In genomic region chr6:33454009-33454946, GRCh38 we compare ENCODE assay signal across 1 cellular context.
TF ChIP-seq lines count a peak whose summit lies in the region.

Gene ZBTB9 (plus strand): TSS chr6:33454576. CDS start chr6:33455101, 525 bp downstream.

TF ChIP-seq in HepG2, 621 proteins besides CTCF, POLR2A, EP300 and RAD21 (continued from another document and continues in another):
- TF ChIP-seq ZNF574 (CRISPR knock-in tag; IDR thresholded peaks at IDR 0.05) (peak; percentile 95), ZBTB46 (CRISPR knock-in tag; IDR thresholded peaks at IDR 0.05; ENCODE audit: borderline replicate concordance) (no peak), ZNF674 (CRISPR knock-in tag; IDR thresholded peaks at IDR 0.05; ENCODE audit: low read depth) (no peak; the same call in 1 of the 2 replicates), TCF7L2 (IDR thresholded peaks at IDR 0.05; ENCODE audit: low read depth, low read length) (no peak), BORCS8-MEF2B (CRISPR knock-in tag; IDR thresholded peaks at IDR 0.05) (peak; percentile 93), ZBTB8A (CRISPR knock-in tag; IDR thresholded peaks at IDR 0.05; ENCODE audit: borderline replicate concordance, low read depth) (0 out of 2 replicates have a peak, but pooled peaks have one; percentile 38), RFXAP (CRISPR knock-in tag; IDR thresholded peaks at IDR 0.05; ENCODE audit: borderline replicate concordance) (peak; percentile 93), LRRFIP1 (CRISPR knock-in tag; conservative IDR thresholded peaks at IDR 0.05) (no peak), ZNF740 (CRISPR knock-in tag; IDR thresholded peaks at IDR 0.05) (no peak; the same call in 1 of the 2 replicates), DMAP1 (CRISPR knock-in tag; IDR thresholded peaks at IDR 0.05) (peak; percentile 94), CC2D1A (CRISPR knock-in tag; IDR thresholded peaks at IDR 0.05) (no peak), GLI4 (CRISPR knock-in tag; IDR thresholded peaks at IDR 0.05; ENCODE audit: borderline replicate concordance) (peak; percentile 68; the same call in 1 of the 2 replicates), THRA (CRISPR knock-in tag; IDR thresholded peaks at IDR 0.05; ENCODE audit: borderline replicate concordance) (peak; percentile 78), ZNF766 (CRISPR knock-in tag; IDR thresholded peaks at IDR 0.05; ENCODE audit: borderline replicate concordance) (no peak; the same call in 1 of the 2 replicates), HDAC6 (IDR thresholded peaks at IDR 0.05; ENCODE audit: low read depth, low read length) (no peak), SP140L (CRISPR knock-in tag; IDR thresholded peaks at IDR 0.05; ENCODE audit: borderline replicate concordance) (0 out of 2 replicates have a peak, but pooled peaks have one; percentile 44), ZNF503 (CRISPR knock-in tag; IDR thresholded peaks at IDR 0.05) (peak; percentile 67), POGZ (CRISPR knock-in tag; IDR thresholded peaks at IDR 0.05) (peak; percentile 95), ZNF816 (CRISPR knock-in tag; IDR thresholded peaks at IDR 0.05; ENCODE audit: borderline replicate concordance) (peak; percentile 48; the same call in 1 of the 2 replicates), CHCHD3 (CRISPR knock-in tag; IDR thresholded peaks at IDR 0.05) (0 out of 2 replicates have a peak, but pooled peaks have one; percentile 69), TOE1 (CRISPR knock-in tag; IDR thresholded peaks at IDR 0.05) (no peak), THAP11 (CRISPR knock-in tag; IDR thresholded peaks at IDR 0.05) (peak; percentile 95), SALL1 (CRISPR knock-in tag; IDR thresholded peaks at IDR 0.05) (peak; percentile 93), FOXK1 (CRISPR knock-in tag; IDR thresholded peaks at IDR 0.05; ENCODE audit: borderline replicate concordance, low read depth) (peak; percentile 86; the same call in 1 of the 2 replicates), BRF2 (CRISPR knock-in tag; IDR thresholded peaks at IDR 0.05) (peak; percentile 84; the same call in 1 of the 2 replicates), EEA1 (CRISPR knock-in tag; IDR thresholded peaks at IDR 0.05; ENCODE audit: borderline replicate concordance) (no peak; the same call in 1 of the 2 replicates), FOSL2 (CRISPR knock-in tag; IDR thresholded peaks at IDR 0.05) (0 out of 2 replicates have a peak, but pooled peaks have one; percentile 23), ZNF564 (CRISPR knock-in tag; IDR thresholded peaks at IDR 0.05) (peak; percentile 72), SNRNP70 (IDR thresholded peaks at IDR 0.05; ENCODE audit: low read depth, low read length) (no peak), ZNF776 (CRISPR knock-in tag; IDR thresholded peaks at IDR 0.05) (peak; percentile 94; the same call in 1 of the 2 replicates), ZC3H13 (CRISPR knock-in tag; IDR thresholded peaks at IDR 0.05) (peak; percentile 98), ZBTB1 (CRISPR knock-in tag; IDR thresholded peaks at IDR 0.05; ENCODE audit: borderline replicate concordance) (no peak; the same call in 1 of the 2 replicates), ZNF3 (CRISPR knock-in tag; IDR thresholded peaks at IDR 0.05) (no peak; the same call in 1 of the 2 replicates), ZNF577 (CRISPR knock-in tag; IDR thresholded peaks at IDR 0.05; ENCODE audit: borderline replicate concordance, low read depth) (0 out of 2 replicates have a peak, but pooled peaks have one; percentile 41), RFX3 (CRISPR knock-in tag; IDR thresholded peaks at IDR 0.05) (peak; percentile 31; the same call in 1 of the 2 replicates), GATAD2A (CRISPR knock-in tag; IDR thresholded peaks at IDR 0.05) (peak; percentile 76), BCLAF1 (IDR thresholded peaks at IDR 0.05) (no peak), ZNF543 (CRISPR knock-in tag; IDR thresholded peaks at IDR 0.05) (peak; percentile 97), ZNF558 (CRISPR knock-in tag; IDR thresholded peaks at IDR 0.05; ENCODE audit: borderline replicate concordance) (peak; percentile 91; the same call in 1 of the 2 replicates), ZNF781 (CRISPR knock-in tag; IDR thresholded peaks at IDR 0.05; ENCODE audit: borderline replicate concordance, not compliant biosample characterization) (peak; percentile 95), RAD51 (IDR thresholded peaks at IDR 0.05; ENCODE audit: borderline replicate concordance) (no peak), NR2C2 (CRISPR knock-in tag; IDR thresholded peaks at IDR 0.05; ENCODE audit: borderline replicate concordance) (peak; percentile 82), HMGA1 (CRISPR knock-in tag; conservative IDR thresholded peaks at IDR 0.05) (no peak), GRHL1 (CRISPR knock-in tag; conservative IDR thresholded peaks at IDR 0.05) (no peak), CAMTA2 (CRISPR knock-in tag; IDR thresholded peaks at IDR 0.05; ENCODE audit: borderline replicate concordance) (no peak; the same call in 1 of the 2 replicates), SNAPC2 (CRISPR knock-in tag; IDR thresholded peaks at IDR 0.05) (peak; percentile 88), WIZ (CRISPR knock-in tag; IDR thresholded peaks at IDR 0.05) (no peak), HIVEP1 (CRISPR knock-in tag; IDR thresholded peaks at IDR 0.05) (peak; percentile 97), MXD1 (CRISPR knock-in tag; IDR thresholded peaks at IDR 0.05) (peak; percentile 98; the same call in 1 of the 2 replicates)
